ENCODE assay signal across 8 cellular contexts in the genomic region with DNA sequence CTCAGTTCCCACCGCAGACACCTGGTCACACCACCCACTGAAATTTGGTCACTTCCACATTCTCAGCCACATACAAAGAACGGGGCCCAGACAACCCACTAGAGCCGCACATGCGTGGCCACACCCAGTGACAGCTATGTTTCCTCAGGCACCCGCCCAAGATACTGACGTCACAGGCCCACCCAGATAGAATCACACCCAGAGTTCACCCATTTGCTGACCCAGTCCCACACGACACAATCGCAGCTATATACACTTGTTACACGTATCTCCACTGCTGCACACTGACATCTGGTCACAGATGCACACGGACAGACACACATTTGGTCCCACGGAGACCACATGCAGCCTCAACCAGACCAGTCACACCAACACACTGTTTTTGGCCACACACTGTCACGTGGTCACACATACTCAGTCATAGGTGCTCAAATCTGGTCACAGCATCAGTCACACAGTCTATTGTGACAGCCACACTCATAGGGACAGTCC. TPM values are rescaled to one million over a fixed set of nuclear protein-coding genes. Genes with fewer than 3 reads are reported as not detected.
A peak's percentile ranks its signal among the peaks of the same experiment; 100 is the strongest.
DNase-seq lines count a peak whose midpoint lies in the region; ATAC-seq and TF ChIP-seq lines count a peak whose summit lies in the region.

No MANE protein-coding gene starts in this region.

- H4K8ac ChIP-seq in trophoblast cell (ENCODE audit: low read depth, low read length), result no peak overlapping the region

- POLR2A ChIA-PET in BJ (lab: Charles Lee), result no interaction called here

- H3K4me2 ChIP-seq in OCI-LY1 (ENCODE audit: low read length) (peak overlapping the region; percentile 100), trophoblast cell (ENCODE audit: low read length) (no peak overlapping the region)

- H3K79me1 ChIP-seq in trophoblast cell (ENCODE audit: low read length), result peaks cover 9% of the 10 kb centered on the region

- no peak for ATAC-seq in HG02852 (IDR thresholded peaks at IDR 0.05; ENCODE audit: unreplicated experiment)

- H2BK5ac ChIP-seq in trophoblast cell (ENCODE audit: low read depth, low read length, poor library complexity), result no peak overlapping the region

- no peak overlapping the region for H3K18ac ChIP-seq in trophoblast cell (ENCODE audit: low read length)

- no peaks in the 10 kb centered on the region for H3K9me2 ChIP-seq in OCI-LY1 (ENCODE audit: low read depth, low read length)

- no CpG with 5 or more reads among the region's 12 CpGs for WGBS in trophoblast cell (ENCODE audit: extremely low coverage, insufficient coverage, insufficient read length)

- no peak overlapping the region for H4K12ac ChIP-seq in trophoblast cell (ENCODE audit: low read depth, low read length)

- H3K27me3 ChIP-seq in BJ (ENCODE audit: control insufficient read depth, insufficient read depth, low read length) (no peaks in the 10 kb centered on the region), OCI-LY1 (ENCODE audit: insufficient read depth, low read length) (no peaks in the 10 kb centered on the region), trophoblast cell (ENCODE audit: insufficient read depth, low read length) (no peaks in the 10 kb centered on the region)

- no peak overlapping the region for H3K4ac ChIP-seq in trophoblast cell (ENCODE audit: low read depth, low read length)

- H3K79me2 ChIP-seq in OCI-LY1 (ENCODE audit: insufficient read depth, low read length) (no peaks in the 10 kb centered on the region), trophoblast cell (ENCODE audit: control insufficient read depth, insufficient read depth, low read length, poor library complexity) (peaks cover 4% of the 10 kb centered on the region)

- no peak overlapping the region for H2AK5ac ChIP-seq in trophoblast cell (ENCODE audit: low read length)

- H3K14ac ChIP-seq in trophoblast cell (ENCODE audit: low read length), result no peak overlapping the region

- H3F3A ChIP-seq in OCI-LY1 (ENCODE audit: insufficient read depth, low read length), result 0 out of 2 replicates have a peak, but pooled peaks cover 7% of the 10 kb centered on the region

- H2AFZ ChIP-seq in OCI-LY1 (ENCODE audit: low read length), result no peak overlapping the region
- no peak overlapping the region for H2AFZ ChIP-seq in trophoblast cell (ENCODE audit: insufficient read depth, low read length, poor library complexity)

- no peak overlapping the region for H2BK120ac ChIP-seq in trophoblast cell (ENCODE audit: insufficient read depth, low read length, poor library complexity)

- peaks cover 40% of the 10 kb centered on the region for H3K4me1 ChIP-seq in OCI-LY1 (ENCODE audit: insufficient read depth, low read length, severe bottlenecking)
- peaks cover 12 to 23% of the 10 kb centered on the region in 2 experiments for H3K4me1 ChIP-seq in trophoblast cell (ENCODE audit: control insufficient read depth in 1 of 2, insufficient read depth in 2 of 2, low read length in 2 of 2)

- H4K20me1 ChIP-seq in OCI-LY1 (ENCODE audit: insufficient read depth, low read length), result no peaks in the 10 kb centered on the region

- H4K91ac ChIP-seq in trophoblast cell (ENCODE audit: low read depth, low read length), result no peak overlapping the region

- TF ChIP-seq CTCF in BJ (IDR thresholded peaks at IDR 0.05; ENCODE audit: insufficient read depth, low read depth, low read length) (no peak), OCI-LY1 (IDR thresholded peaks at IDR 0.05; ENCODE audit: low read length) (no peak), fibroblast of pulmonary artery (IDR thresholded peaks at IDR 0.05; ENCODE audit: low read length, missing control alignments) (no peak)

- DNase-seq in BJ (ENCODE audit: low read depth) (peak; percentile 62), fibroblast of pulmonary artery (ENCODE audit: low read depth) (peak; percentile 68), trophoblast cell (peak; percentile 41 to 46), foreskin melanocyte (no peak), activated gamma-delta T cell treated with Interleukin-2 at 50 U/mL for 16 hours (no peak), DMS 273 (lab: John Stamatoyannopoulos, UW; ENCODE audit: unreplicated experiment) (no peak)

- H3K36me3 ChIP-seq in BJ (ENCODE audit: control insufficient read depth, insufficient read depth, low read length), result peaks cover 27% of the 10 kb centered on the region
- peaks cover 11% of the 10 kb centered on the region; the same call in 1 of the 2 replicates for H3K36me3 ChIP-seq in OCI-LY1 (ENCODE audit: insufficient read depth, low read length)
- H3K36me3 ChIP-seq in trophoblast cell (ENCODE audit: control insufficient read depth in 1 of 2, insufficient read depth in 2 of 2, low read length in 2 of 2), result peaks cover 31 to 39% of the 10 kb centered on the region in 2 experiments

- no peaks in the 10 kb centered on the region for H3K9me3 ChIP-seq in OCI-LY1 (ENCODE audit: low read length)
- no peaks in the 10 kb centered on the region for H3K9me3 ChIP-seq in trophoblast cell (ENCODE audit: insufficient read depth, low read depth, low read length)

- no peak overlapping the region for H2BK12ac ChIP-seq in trophoblast cell (ENCODE audit: low read length)

- H3K23ac ChIP-seq in trophoblast cell (ENCODE audit: low read length), result no peak overlapping the region

- CTCF ChIA-PET in BJ (lab: Yijun Ruan, JAX), result interaction anchor here (2.6 kb wide), 1 partner anchor 24 kb away, joined by 10 read pairs; no protein-coding TSS in a partner anchor

- H3K9ac ChIP-seq in OCI-LY1 (ENCODE audit: low read length), result peak overlapping the region; percentile 11; the same call in 1 of the 2 replicates
- H3K9ac ChIP-seq in trophoblast cell (ENCODE audit: low read length), result no peak overlapping the region

- H3K27ac ChIP-seq in OCI-LY1 (ENCODE audit: low read depth, low read length, poor library complexity, severe bottlenecking), result peak overlapping the region; percentile 67
- no peak overlapping the region for H3K27ac ChIP-seq in trophoblast cell (ENCODE audit: low read depth, low read length)

- H3K4me3 ChIP-seq in BJ (ENCODE audit: low read depth, low read length) (peak overlapping the region; percentile 3; the same call in 1 of the 2 replicates), OCI-LY1 (ENCODE audit: low read depth, low read length, poor library complexity, severe bottlenecking) (peak overlapping the region; percentile 81), fibroblast of pulmonary artery (replicated peaks; ENCODE audit: low read depth, low read length) (peak overlapping the region; percentile 88), trophoblast cell (ENCODE audit: low read depth, low read length) (no peak overlapping the region)

RNA-seq across cellular contexts. Expression of a gene that starts 2.9 kb away (rescaled TPM):
- 15.9 and 28.6 TPM in 2 replicates for polyA plus RNA-seq in BJ (2011; rRNA removed)
- polyA minus RNA-seq in BJ (2011; rRNA and poly(A)+ RNA removed), result 10.2 and 13.9 TPM in 2 replicates
- polyA plus RNA-seq in trophoblast cell (2013), result 20.5 and 21.5 TPM in 2 replicates

RNA-seq across cellular contexts. Expression of a gene that starts 29.1 kb away (rescaled TPM):
- 22.7 and 35.3 TPM in 2 replicates for polyA plus RNA-seq in BJ (2011; rRNA removed)
- 15.0 and 20.8 TPM in 2 replicates for polyA minus RNA-seq in BJ (2011; rRNA and poly(A)+ RNA removed)
- 14.4 and 14.9 TPM in 2 replicates for polyA plus RNA-seq in trophoblast cell (2013)

RNA-seq across cellular contexts. Expression of a gene that starts 29.3 kb away (rescaled TPM):
- 8.9 and 11.9 TPM in 2 replicates for polyA plus RNA-seq in BJ (2011; rRNA removed)
- polyA minus RNA-seq in BJ (2011; rRNA and poly(A)+ RNA removed), result 10.0 and 16.4 TPM in 2 replicates
- 13.1 and 13.5 TPM in 2 replicates for polyA plus RNA-seq in trophoblast cell (2013)

Comparison
In these comparisons a context has a peak if more than half of its experiments do, and no peak if none do; other contexts are left out.
1. DNase-seq: peak in BJ (single experiment), fibroblast of pulmonary artery (single experiment) and trophoblast cell (2 of 2); none in foreskin melanocyte (single experiment), activated gamma-delta T cell treated with Interleukin-2 at 50 U/mL for 16 hours (single experiment) and DMS 273 (single experiment).